ENCODE assay signal across 31 cellular contexts in genomic region chr1:235221653-235222052, GRCh38.
"Had no signal": no experiment of that assay in that cellular context is flagged by ENCODE, and none has a peak within 500 bp of the region (broad histone marks: within the 10 kb centered on the region; RNA-seq: fewer than 3 reads in every experiment).

No MANE protein-coding gene starts in this region.

- DNase-seq: activated CD4-positive, alpha-beta memory T cell treated with anti-CD3 and anti-CD28 coated beads, Interleukin-2, amount 10 ng/mL, durations not matched to agents 7 days and 5 days; activated CD4-positive, alpha-beta T cell treated with anti-CD3 and anti-CD28 coated beads for 1 hour; activated CD4-positive, alpha-beta T cell treated with anti-CD3 and anti-CD28 coated beads for 48 hours; activated CD4-positive, CD25-positive, alpha-beta regulatory T cell; activated CD8-positive, alpha-beta memory T cell treated with anti-CD3 and anti-CD28 coated beads for 24 hours; activated CD8-positive, alpha-beta memory T cell treated with anti-CD3 and anti-CD28 coated beads, Interleukin-2, amount 10 ng/mL, durations not matched to agents 7 days and 5 days; activated CD8-positive, alpha-beta memory T cell treated with anti-CD3 and anti-CD28 coated beads, Interleukin-2, amount 50 U/mL, for 48 hours; activated effector memory CD4-positive, alpha-beta T cell treated with Interleukin-2 at 50 U/mL for 16 hours; activated naive CD4-positive, alpha-beta T cell treated with anti-CD3 and anti-CD28 coated beads, Interleukin-2, amount 10 ng/mL, durations not matched to agents 7 days and 5 days; activated naive CD8-positive, alpha-beta T cell treated with anti-CD3 and anti-CD28 coated beads, Interleukin-2, amount 10 ng/mL, durations not matched to agents 7 days and 5 days; activated T-cell treated with anti-CD3 and anti-CD28 coated beads, Interleukin-2, amount 50 U/mL, for 48 hours; amygdala; body of pancreas; NCI-H1092 treated with DMSO at 0.1 percent for 48 hours; NCI-H1417; NCI-H187 treated with DMSO at 0.1 percent for 48 hours; NCI-H2081; NCI-H345; NCI-H524 treated with DMSO at 0.1 percent for 48 hours; PC-3; Peyer's patch; SIG-M5; T-cell; T-helper 2 cell; T-helper 9 cell; WERI-Rb-1 had no signal

- FAIRE-seq: astrocyte had no signal

- H3K4me3 ChIP-seq: body of pancreas, breast epithelium, Peyer's patch had no signal

- ATAC-seq: activated CD8-positive, alpha-beta memory T cell treated with anti-CD3 and anti-CD28 coated beads, Interleukin-2, amount 10 ng/mL, durations not matched to agents 7 days and 5 days; body of pancreas; PC-3; Right ventricle myocardium inferior; SK-N-SH treated with all-trans-retinoic acid at 6 μM for 48 hours; T-cell had no signal

- H3K9me3 ChIP-seq: body of pancreas, breast epithelium, Peyer's patch had no signal

- H3K27ac ChIP-seq: body of pancreas, breast epithelium, Peyer's patch, RWPE1, WERI-Rb-1 had no signal

- H3K4me1 ChIP-seq: body of pancreas, breast epithelium, Peyer's patch had no signal
